1 cellular context compared by ENCODE assay signal in genomic region chr12:23350808-23351207, GRCh38.
TF ChIP-seq lines count a peak whose summit lies in the region.

No MANE protein-coding gene starts in this region.

TF ChIP-seq in GM23338, 12 proteins besides CTCF, POLR2A, EP300 and RAD21 (continued from another document):
- no peak for TF ChIP-seq ZNF114 (CRISPR knock-in tag; IDR thresholded peaks at IDR 0.05)
- TF ChIP-seq EZH2phosphoT487 (IDR thresholded peaks at IDR 0.05; ENCODE audit: unreplicated experiment): no peak
- TF ChIP-seq POLR2AphosphoS5 (IDR thresholded peaks at IDR 0.05; ENCODE audit: low read depth): no peak
TF ChIP-seq in GM23338: peak in this region for 0.
